ENCODE assay signal across 25 cellular contexts in the genomic region with DNA sequence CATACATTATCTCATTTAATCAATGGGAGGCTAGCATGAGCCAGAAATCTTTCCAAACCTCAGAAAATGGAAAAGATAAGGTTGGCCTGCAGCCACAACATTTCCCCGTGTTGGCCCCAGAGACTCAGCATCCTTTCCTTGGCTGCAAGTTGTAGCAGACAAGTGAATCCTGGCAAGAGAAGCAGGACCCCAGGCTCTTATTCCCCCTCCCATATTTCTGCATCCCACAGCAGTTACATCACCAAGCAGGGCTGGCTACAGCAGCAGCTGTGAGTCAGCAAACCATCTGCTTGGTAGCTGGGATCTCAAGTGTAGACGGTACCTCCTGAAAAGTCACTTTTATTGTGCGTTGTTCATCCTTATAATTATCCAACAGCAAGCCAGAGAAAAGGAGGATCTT.
A peak's percentile ranks its signal among the peaks of the same experiment; 100 is the strongest.
DNase-seq lines count a peak whose midpoint lies in the region; TF ChIP-seq lines count a peak whose summit lies in the region.
"Had no signal": no experiment of that assay in that cellular context is flagged by ENCODE, and none has a peak within 500 bp of the region (broad histone marks: within the 10 kb centered on the region; RNA-seq: fewer than 3 reads in every experiment).

No MANE protein-coding gene starts in this region.

- in situ Hi-C loops in astrocyte of the spinal cord (cut with HindIII; ENCODE audit: low sequenced_read_pairs) = no loop called here

- H3K9me3 Mint-ChIP-seq in glutamatergic neuron (ENCODE audit: unreplicated experiment) = peaks cover 3% of the 10 kb centered on the region
- H3K9me3 Mint-ChIP-seq: activated B cell treated with CpG ODN at 0.5 μM for 24 hours; activated T-helper 17 cell treated with anti-CD3 and anti-CD28 coated beads, Interleukin-2, amount 50 U/mL, for 72 hours had no signal

- TF ChIP-seq CTCF in astrocyte of the spinal cord (IDR thresholded peaks at IDR 0.05; ENCODE audit: low read depth, low read length) (no peak), glutamatergic neuron (IDR thresholded peaks at IDR 0.05; ENCODE audit: partially characterized antibody, unreplicated experiment) (no peak)

- no peak overlapping the region for H3K4me3 ChIP-seq in astrocyte of the spinal cord (ENCODE audit: low read depth, low read length)
- H3K4me3 ChIP-seq: body of pancreas, lung, psoas muscle, skin epidermis, upper lobe of left lung had no signal

- DNase-seq in AG20443 (ENCODE audit: low spot score) (peak; percentile 48), ELR (ENCODE audit: low read depth) (peak; percentile 31), astrocyte of the spinal cord (ENCODE audit: low read depth, low spot score) (peak; percentile 60), glutamatergic neuron (no peak), NCI-H526 (lab: John Stamatoyannopoulos, UW) (no peak), NCI-H748 treated with DMSO at 0.1 percent for 48 hours (lab: John Stamatoyannopoulos, UW) (no peak), NCI-H345 (lab: John Stamatoyannopoulos, UW) (no peak), middle frontal gyrus (ENCODE audit: extremely low spot score, low spot score) (no peak)
- DNase-seq: activated B cell treated with CpG ODN at 0.5 μM for 24 hours; activated CD4-positive, alpha-beta T cell treated with anti-CD3 and anti-CD28 coated beads, Interleukin-2, amount 50 U/mL, for 4 hours; activated CD8-positive, alpha-beta memory T cell treated with anti-CD3 and anti-CD28 coated beads, Interleukin-2, amount 50 U/mL, for 48 hours; body of pancreas; DMS53; effector memory CD4-positive, alpha-beta T cell; GOT3; MV-4-11; OCI-M1; psoas muscle; stimulated activated CD4-positive, alpha-beta T cell treated with anti-CD3 and anti-CD28 coated beads, Interleukin-1b, Interleukin-23, amount 100 ng/mL, for 48 hours; T-helper 9 cell; upper lobe of left lung had no signal

- peaks cover 17% of the 10 kb centered on the region for H3K4me1 Mint-ChIP-seq in glutamatergic neuron (ENCODE audit: low read depth, unreplicated experiment)
- H3K4me1 Mint-ChIP-seq: activated B cell treated with CpG ODN at 0.5 μM for 24 hours had no signal

- H3K4me3 Mint-ChIP-seq in glutamatergic neuron (ENCODE audit: unreplicated experiment) = peak overlapping the region; percentile 22
- H3K4me3 Mint-ChIP-seq: activated B cell treated with CpG ODN at 0.5 μM for 24 hours; activated naive CD8-positive, alpha-beta T cell; activated T-helper 17 cell treated with anti-CD3 and anti-CD28 coated beads, Interleukin-2, amount 50 U/mL, for 72 hours had no signal

- H3K27ac Mint-ChIP-seq in glutamatergic neuron (ENCODE audit: unreplicated experiment) = peak overlapping the region; percentile 49
- H3K27ac Mint-ChIP-seq: activated B cell treated with CpG ODN at 0.5 μM for 24 hours; activated naive CD8-positive, alpha-beta T cell; activated T-helper 17 cell treated with anti-CD3 and anti-CD28 coated beads, Interleukin-2, amount 50 U/mL, for 72 hours had no signal

- H3K36me3 Mint-ChIP-seq in glutamatergic neuron (ENCODE audit: unreplicated experiment) = peaks cover 5% of the 10 kb centered on the region
- H3K36me3 Mint-ChIP-seq: activated naive CD8-positive, alpha-beta T cell had no signal

- H3K27me3 Mint-ChIP-seq in glutamatergic neuron (ENCODE audit: unreplicated experiment) = peaks cover 11% of the 10 kb centered on the region

Comparison
In these comparisons a context has a peak if more than half of its experiments do, and no peak if none do; other contexts are left out.
1. DNase-seq: peak in AG20443 (single experiment), ELR (single experiment) and astrocyte of the spinal cord (single experiment); none in glutamatergic neuron (single experiment), NCI-H526 (0 of 2), NCI-H748 treated with DMSO at 0.1 percent for 48 hours (single experiment), NCI-H345 (single experiment) and middle frontal gyrus (single experiment).